In genomic region chr2:217853301-217853881, GRCh38 we compare ENCODE assay signal across 11 cellular contexts.
DNase-seq lines count a peak whose midpoint lies in the region; ATAC-seq and TF ChIP-seq lines count a peak whose summit lies in the region.
"Had no signal": no experiment of that assay in that cellular context is flagged by ENCODE, and none has a peak within 500 bp of the region (broad histone marks: within the 10 kb centered on the region; RNA-seq: fewer than 3 reads in every experiment).

No MANE protein-coding gene starts in this region.

- H2BK12ac ChIP-seq in mesenchymal stem cell (ENCODE audit: low read length in 2 of 2) = no peak overlapping the region

- peak overlapping the region; percentile 35 for H3K9ac ChIP-seq in mesenchymal stem cell (ENCODE audit: low read length)
- H3K9ac ChIP-seq: parathyroid adenoma had no signal

- no peak overlapping the region for H2AK5ac ChIP-seq in mesenchymal stem cell (ENCODE audit: low read length, severe bottlenecking)

- H3K4me3 ChIP-seq in epithelial cell of esophagus (ENCODE audit: low read length) (no peak overlapping the region), mesenchymal stem cell (ENCODE audit: insufficient read depth in 1 of 2, low read depth in 1 of 2, low read length in 2 of 2) (no peak overlapping the region), upper lobe of left lung (no peak overlapping the region)

- H2BK120ac ChIP-seq in mesenchymal stem cell (ENCODE audit: low read depth, low read length) = no peak overlapping the region

- no peak overlapping the region for H3K4ac ChIP-seq in mesenchymal stem cell (ENCODE audit: low read depth in 1 of 2, low read length in 2 of 2)

- no peak overlapping the region for H3K23ac ChIP-seq in mesenchymal stem cell (ENCODE audit: low read length in 2 of 2)

- ATAC-seq in upper lobe of left lung (ENCODE audit: low FRiP score in 2 of 2) (peak in 1 of 2 donors; percentile 57), GM19467 (IDR thresholded peaks at IDR 0.05; ENCODE audit: unreplicated experiment) (no peak)
- ATAC-seq: activated CD4-positive, alpha-beta T cell treated with anti-CD3 and anti-CD28 coated beads for 36 hours had no signal

- H3K36me3 ChIP-seq in mesenchymal stem cell (ENCODE audit: control insufficient read depth in 1 of 2, insufficient read depth in 2 of 2, low read depth in 1 of 2, low read length in 2 of 2) = peaks cover 44 to 60% of the 10 kb centered on the region in 2 experiments
- H3K36me3 ChIP-seq in upper lobe of left lung = peaks cover 6 to 72% (median 41%) of the 10 kb centered on the region in 4 donors

- TF ChIP-seq POLR2A in upper lobe of left lung (IDR thresholded peaks at IDR 0.05) = no peak

- no peak for TF ChIP-seq CTCF in epithelial cell of esophagus (IDR thresholded peaks at IDR 0.05; ENCODE audit: insufficient read depth, low read depth, low read length, missing control alignments)
- no peak for TF ChIP-seq CTCF in upper lobe of left lung (IDR thresholded peaks at IDR 0.05)

- H3K4me1 ChIP-seq in mesenchymal stem cell (ENCODE audit: control insufficient read depth, insufficient read depth, low read depth, low read length) (peaks cover 44% of the 10 kb centered on the region), upper lobe of left lung (peaks cover 63 to 82% (median 70%) of the 10 kb centered on the region in 4 donors)

- H3K9me3 ChIP-seq in mesenchymal stem cell (ENCODE audit: control insufficient read depth, low read length) (no peaks in the 10 kb centered on the region), upper lobe of left lung (no peaks in the 10 kb centered on the region)

- H2BK15ac ChIP-seq in mesenchymal stem cell (ENCODE audit: low read depth, poor library complexity, severe bottlenecking) = no peak overlapping the region

- peaks cover 30% of the 10 kb centered on the region for H3K79me1 ChIP-seq in mesenchymal stem cell (replicated peaks; ENCODE audit: low read length, poor library complexity, severe bottlenecking)

- H3K14ac ChIP-seq in mesenchymal stem cell (ENCODE audit: low read length in 2 of 2) = no peak overlapping the region

- TF ChIP-seq EP300 in upper lobe of left lung (IDR thresholded peaks at IDR 0.05) = no peak

- H3K27me3 ChIP-seq in mesenchymal stem cell (ENCODE audit: control insufficient read depth in 1 of 2, insufficient read depth in 1 of 2, low read length in 2 of 2) (no peaks in the 10 kb centered on the region), upper lobe of left lung (no peaks in the 10 kb centered on the region)

- DNase-seq in M059J (ENCODE audit: low read depth) (peak; percentile 34), epithelial cell of esophagus (ENCODE audit: low read depth) (peak; percentile 45), mesenchymal stem cell (peak; percentile 73), upper lobe of left lung (no peak), SW480 (ENCODE audit: low spot score) (no peak), COR-L47 (lab: John Stamatoyannopoulos, UW) (no peak)
- DNase-seq: activated CD4-positive, alpha-beta T cell treated with anti-CD3 and anti-CD28 coated beads for 36 hours; GF-D8; NCI-H1417 had no signal

- H3K27ac ChIP-seq in mesenchymal stem cell (ENCODE audit: low read length, poor library complexity, severe bottlenecking) = no peak overlapping the region
- H3K27ac ChIP-seq in upper lobe of left lung = peak overlapping the region; percentile 30 to 71 (median 37)
- H3K27ac ChIP-seq: parathyroid adenoma had no signal

- no peak overlapping the region for H2BK5ac ChIP-seq in mesenchymal stem cell (ENCODE audit: low read depth, low read length, poor library complexity, severe bottlenecking)

- no peak overlapping the region for H2AFZ ChIP-seq in mesenchymal stem cell (ENCODE audit: low read depth, low read length)
- H2AFZ ChIP-seq: parathyroid adenoma had no signal

- 53% methylated on average over 6 of the region's 6 CpGs for WGBS in mesenchymal stem cell
- 65 to 67% methylated on average over 6 of the region's 6 CpGs for WGBS in upper lobe of left lung, 2 donors

- H4K91ac ChIP-seq in mesenchymal stem cell (ENCODE audit: low read length) = no peak overlapping the region

- no peak overlapping the region for H3K18ac ChIP-seq in mesenchymal stem cell (ENCODE audit: low read depth in 1 of 2, low read length in 2 of 2)

- H3K4me2 ChIP-seq in mesenchymal stem cell (ENCODE audit: low read length, poor library complexity, severe bottlenecking) = no peak overlapping the region

- H4K8ac ChIP-seq in mesenchymal stem cell (ENCODE audit: low read length) = no peak overlapping the region

Comparison
In these comparisons a context has a peak if more than half of its experiments do, and no peak if none do; other contexts are left out.
1. DNase-seq: peak in M059J (single experiment), epithelial cell of esophagus (single experiment) and mesenchymal stem cell (single experiment); none in upper lobe of left lung (0 of 2), SW480 (single experiment) and COR-L47 (single experiment).